1 cellular context compared by ENCODE assay signal in the genomic region with DNA sequence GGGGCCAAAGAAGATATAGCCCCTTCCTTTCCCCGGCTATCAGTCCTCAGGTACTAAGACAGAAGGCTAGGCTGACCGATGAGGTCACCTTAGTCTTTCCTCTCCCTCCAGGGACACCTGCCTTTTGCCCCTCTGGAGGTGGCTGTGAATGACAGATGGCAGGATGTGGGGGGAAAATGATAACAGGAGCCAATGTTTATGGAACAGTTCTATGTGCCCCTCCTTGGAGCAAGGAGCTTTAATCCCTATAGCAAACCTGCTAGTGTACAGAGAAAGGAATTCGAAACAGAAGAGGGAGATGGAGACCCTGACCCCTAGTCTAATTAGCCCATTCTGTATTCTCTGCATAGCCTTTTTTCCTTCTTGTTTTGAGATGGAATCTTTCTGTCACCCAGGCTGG.
TF ChIP-seq lines count a peak whose summit lies in the region.

No MANE protein-coding gene starts in this region.

TF ChIP-seq in HepG2, 621 proteins besides CTCF, POLR2A, EP300 and RAD21 (continued from another document and continues in another):
- TF ChIP-seq, protein P1, sequence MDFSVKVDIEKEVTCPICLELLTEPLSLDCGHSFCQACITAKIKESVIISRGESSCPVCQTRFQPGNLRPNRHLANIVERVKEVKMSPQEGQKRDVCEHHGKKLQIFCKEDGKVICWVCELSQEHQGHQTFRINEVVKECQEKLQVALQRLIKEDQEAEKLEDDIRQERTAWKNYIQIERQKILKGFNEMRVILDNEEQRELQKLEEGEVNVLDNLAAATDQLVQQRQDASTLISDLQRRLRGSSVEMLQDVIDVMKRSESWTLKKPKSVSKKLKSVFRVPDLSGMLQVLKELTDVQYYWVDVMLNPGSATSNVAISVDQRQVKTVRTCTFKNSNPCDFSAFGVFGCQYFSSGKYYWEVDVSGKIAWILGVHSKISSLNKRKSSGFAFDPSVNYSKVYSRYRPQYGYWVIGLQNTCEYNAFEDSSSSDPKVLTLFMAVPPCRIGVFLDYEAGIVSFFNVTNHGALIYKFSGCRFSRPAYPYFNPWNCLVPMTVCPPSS (IDR thresholded peaks at IDR 0.05) = no peak
- TF ChIP-seq ZNF138 (CRISPR knock-in tag; IDR thresholded peaks at IDR 0.05; ENCODE audit: low read depth) = 0 out of 2 replicates have a peak, but pooled peaks have one; percentile 56
- TF ChIP-seq BORCS8-MEF2B (CRISPR knock-in tag; IDR thresholded peaks at IDR 0.05) = no peak
- no peak for TF ChIP-seq ZFP37 (CRISPR knock-in tag; IDR thresholded peaks at IDR 0.05; ENCODE audit: borderline replicate concordance)
- TF ChIP-seq ZSCAN12 (CRISPR knock-in tag; IDR thresholded peaks at IDR 0.05) = no peak
- no peak for TF ChIP-seq CREM (IDR thresholded peaks at IDR 0.05)
- no peak for TF ChIP-seq CREM (CRISPR knock-in tag; IDR thresholded peaks at IDR 0.05)
- TF ChIP-seq, protein P2, sequence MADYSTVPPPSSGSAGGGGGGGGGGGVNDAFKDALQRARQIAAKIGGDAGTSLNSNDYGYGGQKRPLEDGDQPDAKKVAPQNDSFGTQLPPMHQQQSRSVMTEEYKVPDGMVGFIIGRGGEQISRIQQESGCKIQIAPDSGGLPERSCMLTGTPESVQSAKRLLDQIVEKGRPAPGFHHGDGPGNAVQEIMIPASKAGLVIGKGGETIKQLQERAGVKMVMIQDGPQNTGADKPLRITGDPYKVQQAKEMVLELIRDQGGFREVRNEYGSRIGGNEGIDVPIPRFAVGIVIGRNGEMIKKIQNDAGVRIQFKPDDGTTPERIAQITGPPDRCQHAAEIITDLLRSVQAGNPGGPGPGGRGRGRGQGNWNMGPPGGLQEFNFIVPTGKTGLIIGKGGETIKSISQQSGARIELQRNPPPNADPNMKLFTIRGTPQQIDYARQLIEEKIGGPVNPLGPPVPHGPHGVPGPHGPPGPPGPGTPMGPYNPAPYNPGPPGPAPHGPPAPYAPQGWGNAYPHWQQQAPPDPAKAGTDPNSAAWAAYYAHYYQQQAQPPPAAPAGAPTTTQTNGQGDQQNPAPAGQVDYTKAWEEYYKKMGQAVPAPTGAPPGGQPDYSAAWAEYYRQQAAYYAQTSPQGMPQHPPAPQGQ (CRISPR knock-in tag; IDR thresholded peaks at IDR 0.05; ENCODE audit: borderline replicate concordance) = no peak
- TF ChIP-seq MAFG (CRISPR knock-in tag; IDR thresholded peaks at IDR 0.05) = no peak
- peak; percentile 86; the same call in 1 of the 2 replicates for TF ChIP-seq PITX1 (CRISPR knock-in tag; IDR thresholded peaks at IDR 0.05)
- TF ChIP-seq, protein P3, sequence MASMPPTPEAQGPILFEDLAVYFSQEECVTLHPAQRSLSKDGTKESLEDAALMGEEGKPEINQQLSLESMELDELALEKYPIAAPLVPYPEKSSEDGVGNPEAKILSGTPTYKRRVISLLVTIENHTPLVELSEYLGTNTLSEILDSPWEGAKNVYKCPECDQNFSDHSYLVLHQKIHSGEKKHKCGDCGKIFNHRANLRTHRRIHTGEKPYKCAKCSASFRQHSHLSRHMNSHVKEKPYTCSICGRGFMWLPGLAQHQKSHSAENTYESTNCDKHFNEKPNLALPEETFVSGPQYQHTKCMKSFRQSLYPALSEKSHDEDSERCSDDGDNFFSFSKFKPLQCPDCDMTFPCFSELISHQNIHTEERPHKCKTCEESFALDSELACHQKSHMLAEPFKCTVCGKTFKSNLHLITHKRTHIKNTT (CRISPR knock-in tag; IDR thresholded peaks at IDR 0.05) = no peak
- TF ChIP-seq FOXK1 (CRISPR knock-in tag; IDR thresholded peaks at IDR 0.05; ENCODE audit: borderline replicate concordance, low read depth) = no peak
- TF ChIP-seq ZSCAN22 (CRISPR knock-in tag; IDR thresholded peaks at IDR 0.05) = no peak
- 0 out of 2 replicates have a peak, but pooled peaks have one; percentile 25 for TF ChIP-seq POLR2AphosphoS5 (IDR thresholded peaks at IDR 0.05; ENCODE audit: low read depth, low read length)
- 0 out of 2 replicates have a peak, but pooled peaks have one; percentile 4 for TF ChIP-seq RFXAP (CRISPR knock-in tag; IDR thresholded peaks at IDR 0.05; ENCODE audit: borderline replicate concordance)
- TF ChIP-seq, protein P4, sequence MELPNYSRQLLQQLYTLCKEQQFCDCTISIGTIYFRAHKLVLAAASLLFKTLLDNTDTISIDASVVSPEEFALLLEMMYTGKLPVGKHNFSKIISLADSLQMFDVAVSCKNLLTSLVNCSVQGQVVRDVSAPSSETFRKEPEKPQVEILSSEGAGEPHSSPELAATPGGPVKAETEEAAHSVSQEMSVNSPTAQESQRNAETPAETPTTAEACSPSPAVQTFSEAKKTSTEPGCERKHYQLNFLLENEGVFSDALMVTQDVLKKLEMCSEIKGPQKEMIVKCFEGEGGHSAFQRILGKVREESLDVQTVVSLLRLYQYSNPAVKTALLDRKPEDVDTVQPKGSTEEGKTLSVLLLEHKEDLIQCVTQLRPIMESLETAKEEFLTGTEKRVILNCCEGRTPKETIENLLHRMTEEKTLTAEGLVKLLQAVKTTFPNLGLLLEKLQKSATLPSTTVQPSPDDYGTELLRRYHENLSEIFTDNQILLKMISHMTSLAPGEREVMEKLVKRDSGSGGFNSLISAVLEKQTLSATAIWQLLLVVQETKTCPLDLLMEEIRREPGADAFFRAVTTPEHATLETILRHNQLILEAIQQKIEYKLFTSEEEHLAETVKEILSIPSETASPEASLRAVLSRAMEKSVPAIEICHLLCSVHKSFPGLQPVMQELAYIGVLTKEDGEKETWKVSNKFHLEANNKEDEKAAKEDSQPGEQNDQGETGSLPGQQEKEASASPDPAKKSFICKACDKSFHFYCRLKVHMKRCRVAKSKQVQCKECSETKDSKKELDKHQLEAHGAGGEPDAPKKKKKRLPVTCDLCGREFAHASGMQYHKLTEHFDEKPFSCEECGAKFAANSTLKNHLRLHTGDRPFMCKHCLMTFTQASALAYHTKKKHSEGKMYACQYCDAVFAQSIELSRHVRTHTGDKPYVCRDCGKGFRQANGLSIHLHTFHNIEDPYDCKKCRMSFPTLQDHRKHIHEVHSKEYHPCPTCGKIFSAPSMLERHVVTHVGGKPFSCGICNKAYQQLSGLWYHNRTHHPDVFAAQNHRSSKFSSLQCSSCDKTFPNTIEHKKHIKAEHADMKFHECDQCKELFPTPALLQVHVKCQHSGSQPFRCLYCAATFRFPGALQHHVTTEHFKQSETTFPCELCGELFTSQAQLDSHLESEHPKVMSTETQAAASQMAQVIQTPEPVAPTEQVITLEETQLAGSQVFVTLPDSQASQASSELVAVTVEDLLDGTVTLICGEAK (IDR thresholded peaks at IDR 0.05) = no peak
- TF ChIP-seq, protein P4 (CRISPR knock-in tag; IDR thresholded peaks at IDR 0.05) = no peak
- TF ChIP-seq TOE1 (CRISPR knock-in tag; IDR thresholded peaks at IDR 0.05) = no peak
- no peak for TF ChIP-seq ZNF230 (CRISPR knock-in tag; IDR thresholded peaks at IDR 0.05)
- TF ChIP-seq ZNF296 (CRISPR knock-in tag; conservative IDR thresholded peaks at IDR 0.05) = no peak
- TF ChIP-seq ISL2 (CRISPR knock-in tag; IDR thresholded peaks at IDR 0.05) = peak; percentile 15; the same call in 1 of the 2 replicates
- TF ChIP-seq ZNF264 (CRISPR knock-in tag; IDR thresholded peaks at IDR 0.05) = no peak
- TF ChIP-seq IKZF4 (CRISPR knock-in tag; IDR thresholded peaks at IDR 0.05; ENCODE audit: borderline replicate concordance, low read depth, not compliant biosample characterization) = peak; percentile 54
- TF ChIP-seq MAFF (IDR thresholded peaks at IDR 0.05; ENCODE audit: low read depth, low read length) = no peak
- TF ChIP-seq, protein P5, sequence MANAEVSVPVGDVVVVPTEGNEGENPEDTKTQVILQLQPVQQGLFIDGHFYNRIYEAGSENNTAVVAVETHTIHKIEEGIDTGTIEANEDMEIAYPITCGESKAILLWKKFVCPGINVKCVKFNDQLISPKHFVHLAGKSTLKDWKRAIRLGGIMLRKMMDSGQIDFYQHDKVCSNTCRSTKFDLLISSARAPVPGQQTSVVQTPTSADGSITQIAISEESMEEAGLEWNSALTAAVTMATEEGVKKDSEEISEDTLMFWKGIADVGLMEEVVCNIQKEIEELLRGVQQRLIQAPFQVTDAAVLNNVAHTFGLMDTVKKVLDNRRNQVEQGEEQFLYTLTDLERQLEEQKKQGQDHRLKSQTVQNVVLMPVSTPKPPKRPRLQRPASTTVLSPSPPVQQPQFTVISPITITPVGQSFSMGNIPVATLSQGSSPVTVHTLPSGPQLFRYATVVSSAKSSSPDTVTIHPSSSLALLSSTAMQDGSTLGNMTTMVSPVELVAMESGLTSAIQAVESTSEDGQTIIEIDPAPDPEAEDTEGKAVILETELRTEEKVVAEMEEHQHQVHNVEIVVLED (CRISPR knock-in tag; IDR thresholded peaks at IDR 0.05; ENCODE audit: borderline replicate concordance) = peak; percentile 34; the same call in 1 of the 2 replicates
- TF ChIP-seq, protein P6, sequence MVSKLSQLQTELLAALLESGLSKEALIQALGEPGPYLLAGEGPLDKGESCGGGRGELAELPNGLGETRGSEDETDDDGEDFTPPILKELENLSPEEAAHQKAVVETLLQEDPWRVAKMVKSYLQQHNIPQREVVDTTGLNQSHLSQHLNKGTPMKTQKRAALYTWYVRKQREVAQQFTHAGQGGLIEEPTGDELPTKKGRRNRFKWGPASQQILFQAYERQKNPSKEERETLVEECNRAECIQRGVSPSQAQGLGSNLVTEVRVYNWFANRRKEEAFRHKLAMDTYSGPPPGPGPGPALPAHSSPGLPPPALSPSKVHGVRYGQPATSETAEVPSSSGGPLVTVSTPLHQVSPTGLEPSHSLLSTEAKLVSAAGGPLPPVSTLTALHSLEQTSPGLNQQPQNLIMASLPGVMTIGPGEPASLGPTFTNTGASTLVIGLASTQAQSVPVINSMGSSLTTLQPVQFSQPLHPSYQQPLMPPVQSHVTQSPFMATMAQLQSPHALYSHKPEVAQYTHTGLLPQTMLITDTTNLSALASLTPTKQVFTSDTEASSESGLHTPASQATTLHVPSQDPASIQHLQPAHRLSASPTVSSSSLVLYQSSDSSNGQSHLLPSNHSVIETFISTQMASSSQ (IDR thresholded peaks at IDR 0.05; ENCODE audit: low read depth) = no peak
- TF ChIP-seq, protein P6 (CRISPR knock-in tag; IDR thresholded peaks at IDR 0.05; ENCODE audit: borderline replicate concordance) = no peak
- no peak for TF ChIP-seq MTF2 (CRISPR knock-in tag; IDR thresholded peaks at IDR 0.05; ENCODE audit: borderline replicate concordance)
- TF ChIP-seq SALL1 (CRISPR knock-in tag; IDR thresholded peaks at IDR 0.05) = peak; percentile 34; the same call in 1 of the 2 replicates
- no peak for TF ChIP-seq SNRNP70 (IDR thresholded peaks at IDR 0.05; ENCODE audit: low read depth, low read length)
